ENCODE assay signal across 22 cellular contexts in genomic region chr10:78319841-78320240, GRCh38.
DNase-seq lines count a peak whose midpoint lies in the region; ATAC-seq and TF ChIP-seq lines count a peak whose summit lies in the region.
"Had no signal": no experiment of that assay in that cellular context is flagged by ENCODE, and none has a peak within 500 bp of the region (broad histone marks: within the 10 kb centered on the region; RNA-seq: fewer than 3 reads in every experiment).

No MANE protein-coding gene starts in this region.

- ATAC-seq in activated T-cell treated with anti-CD3 and anti-CD28 coated beads, Interleukin-2, amount 50 U/mL, for 72 hours (replicated peaks in 1 of 2): no peak
- ATAC-seq in activated T-cell treated with anti-CD3 and anti-CD28 coated beads, Interleukin-2, amount 50 U/mL, for 4 hours: no peak
- no peak for ATAC-seq in activated CD8-positive, alpha-beta T cell treated with anti-CD3 and anti-CD28 coated beads, Interleukin-2, amount 10 ng/mL, durations not matched to agents 7 days and 5 days
- ATAC-seq in naive thymus-derived CD4-positive, alpha-beta T cell: no peak
- no peak for ATAC-seq in GM18511 (IDR thresholded peaks at IDR 0.05; ENCODE audit: unreplicated experiment)
- ATAC-seq: foreskin keratinocyte, lower lobe of right lung had no signal

- H3K4me3 ChIP-seq in naive thymus-derived CD4-positive, alpha-beta T cell (ENCODE audit: low read length): no peak overlapping the region
- H3K4me3 ChIP-seq: lower lobe of right lung, right lobe of liver had no signal

- POLR2A ChIA-PET in activated CD8-positive, alpha-beta T cell treated with anti-CD3 and anti-CD28 coated beads, Interleukin-2, amount 10 ng/mL, durations not matched to agents 7 days and 5 days (lab: Charles Lee): interaction anchor here (1.0 kb wide), 1 partner anchor 290 kb away, joined by 3 read pairs; the partner anchor contains the start of gene POLR3A
- POLR2A ChIA-PET in naive thymus-derived CD4-positive, alpha-beta T cell (lab: Charles Lee): no interaction called here
- POLR2A ChIA-PET in GM10248 (lab: Yijun Ruan, JAX): no interaction called here

- H3K9me3 ChIP-seq in naive thymus-derived CD4-positive, alpha-beta T cell (ENCODE audit: control insufficient read depth in 2 of 3, low read length in 3 of 3): no peaks in the 10 kb centered on the region
- H3K9me3 ChIP-seq: lower lobe of right lung, right lobe of liver had no signal

- H3K4me1 ChIP-seq in naive thymus-derived CD4-positive, alpha-beta T cell (ENCODE audit: control insufficient read depth in 2 of 2, insufficient read depth in 2 of 2, low read length in 2 of 2): peaks cover 0 to 13% of the 10 kb centered on the region in 2 donors
- H3K4me1 ChIP-seq: foreskin keratinocyte, right lobe of liver had no signal

- intact Hi-C loops in naive thymus-derived CD4-positive, alpha-beta T cell (cut with micrococcal nuclease): loop anchor here in 1 of 2 donors (1.0 kb wide), 1 partner anchor 17 kb away; no protein-coding TSS in a partner anchor

- no peaks in the 10 kb centered on the region for H3K36me3 ChIP-seq in naive thymus-derived CD4-positive, alpha-beta T cell (ENCODE audit: control insufficient read depth in 2 of 3, insufficient read depth in 3 of 3, low read length in 3 of 3)
- H3K36me3 ChIP-seq: lower lobe of right lung, right lobe of liver had no signal

- H3K27ac ChIP-seq in naive thymus-derived CD4-positive, alpha-beta T cell (ENCODE audit: low read depth, low read length): no peak overlapping the region
- H3K27ac ChIP-seq: foreskin keratinocyte, lower lobe of right lung, parathyroid adenoma, right lobe of liver had no signal

- no peak overlapping the region for H3K4me3 Mint-ChIP-seq in activated T-cell treated with anti-CD3 and anti-CD28 coated beads, Interleukin-2, amount 50 U/mL, for 72 hours
- no peak overlapping the region for H3K4me3 Mint-ChIP-seq in activated T-cell treated with anti-CD3 and anti-CD28 coated beads, Interleukin-2, amount 50 U/mL, for 4 hours
- H3K4me3 Mint-ChIP-seq in activated CD8-positive, alpha-beta T cell treated with anti-CD3 and anti-CD28 coated beads, Interleukin-2, amount 10 ng/mL, durations not matched to agents 7 days and 5 days: no peak overlapping the region
- peak overlapping the region in 5 of 10 donors; percentile 6 to 55 (median 37) for H3K4me3 Mint-ChIP-seq in naive thymus-derived CD4-positive, alpha-beta T cell
- H3K4me3 Mint-ChIP-seq: activated naive CD4-positive, alpha-beta T cell treated with anti-CD3 and anti-CD28 coated beads, Interleukin-2, amount 50 U/mL, for 24 hours had no signal

- no peaks in the 10 kb centered on the region for H3K27me3 Mint-ChIP-seq in activated T-cell treated with anti-CD3 and anti-CD28 coated beads, Interleukin-2, amount 50 U/mL, for 72 hours (ENCODE audit: low read depth)
- H3K27me3 Mint-ChIP-seq in activated T-cell treated with anti-CD3 and anti-CD28 coated beads, Interleukin-2, amount 50 U/mL, for 4 hours (ENCODE audit: low read depth): no peaks in the 10 kb centered on the region
- peaks cover 4% of the 10 kb centered on the region for H3K27me3 Mint-ChIP-seq in activated CD8-positive, alpha-beta T cell treated with anti-CD3 and anti-CD28 coated beads, Interleukin-2, amount 10 ng/mL, durations not matched to agents 7 days and 5 days (ENCODE audit: low read depth)
- H3K27me3 Mint-ChIP-seq in naive thymus-derived CD4-positive, alpha-beta T cell: peaks cover 0 to 5% (median 0%) of the 10 kb centered on the region in 5 donors
- H3K27me3 Mint-ChIP-seq: activated naive CD4-positive, alpha-beta T cell treated with anti-CD3 and anti-CD28 coated beads, Interleukin-2, amount 50 U/mL, for 24 hours had no signal

- H3K27ac Mint-ChIP-seq in activated T-cell treated with anti-CD3 and anti-CD28 coated beads, Interleukin-2, amount 50 U/mL, for 72 hours: peak overlapping the region; percentile 6
- peak overlapping the region; percentile 21 for H3K27ac Mint-ChIP-seq in activated CD8-positive, alpha-beta T cell treated with anti-CD3 and anti-CD28 coated beads, Interleukin-2, amount 10 ng/mL, durations not matched to agents 7 days and 5 days
- peak overlapping the region; percentile 0 to 79 (median 60) for H3K27ac Mint-ChIP-seq in naive thymus-derived CD4-positive, alpha-beta T cell

- H3K27me3 ChIP-seq in naive thymus-derived CD4-positive, alpha-beta T cell (ENCODE audit: control insufficient read depth in 2 of 2, insufficient read depth in 2 of 2, low read length in 2 of 2): no peaks in the 10 kb centered on the region
- H3K27me3 ChIP-seq: right lobe of liver had no signal

- no peaks in the 10 kb centered on the region for H3K36me3 Mint-ChIP-seq in activated T-cell treated with anti-CD3 and anti-CD28 coated beads, Interleukin-2, amount 50 U/mL, for 72 hours (ENCODE audit: insufficient read depth in 2 of 2)
- no peaks in the 10 kb centered on the region for H3K36me3 Mint-ChIP-seq in activated T-cell treated with anti-CD3 and anti-CD28 coated beads, Interleukin-2, amount 50 U/mL, for 4 hours (ENCODE audit: insufficient read depth)
- no peaks in the 10 kb centered on the region for H3K36me3 Mint-ChIP-seq in activated CD8-positive, alpha-beta T cell treated with anti-CD3 and anti-CD28 coated beads, Interleukin-2, amount 10 ng/mL, durations not matched to agents 7 days and 5 days (ENCODE audit: low read depth)
- peaks cover 0 to 5% (median 3%) of the 10 kb centered on the region in 5 donors for H3K36me3 Mint-ChIP-seq in naive thymus-derived CD4-positive, alpha-beta T cell

- CTCF ChIA-PET in activated CD8-positive, alpha-beta T cell treated with anti-CD3 and anti-CD28 coated beads, Interleukin-2, amount 10 ng/mL, durations not matched to agents 7 days and 5 days (lab: Charles Lee): no interaction called here
- CTCF ChIA-PET in naive thymus-derived CD4-positive, alpha-beta T cell (lab: Charles Lee): no interaction called here
- CTCF ChIA-PET in GM10248 (lab: Yijun Ruan, JAX): no interaction called here

- no peak for TF ChIP-seq CTCF in GM10248 (IDR thresholded peaks at IDR 0.05; ENCODE audit: control extremely low read depth, extremely low read depth, low read depth, missing control alignments)

- no peak for DNase-seq in activated T-cell treated with anti-CD3 and anti-CD28 coated beads, Interleukin-2, amount 50 U/mL, for 72 hours
- no peak for DNase-seq in activated T-cell treated with anti-CD3 and anti-CD28 coated beads, Interleukin-2, amount 50 U/mL, for 4 hours
- DNase-seq in activated CD8-positive, alpha-beta T cell treated with anti-CD3 and anti-CD28 coated beads, Interleukin-2, amount 10 ng/mL, durations not matched to agents 7 days and 5 days: no peak
- DNase-seq in naive thymus-derived CD4-positive, alpha-beta T cell: peak in 1 of 9 donors; percentile 3
- DNase-seq in stimulated activated CD8-positive, alpha-beta memory T cell treated with anti-CD3 and anti-CD28 coated beads, Interleukin-4, amount 100 ng/mL, for 48 hours: peak; percentile 2
- DNase-seq in SKM-1 treated with dmso at 0.1 percent for 144 hours (lab: John Stamatoyannopoulos, UW; ENCODE audit: unreplicated experiment) (no peak), GM10248 (ENCODE audit: extremely low spot score) (no peak)
- DNase-seq: C1 segment of cervical spinal cord; cerebellar nuclear complex; foreskin keratinocyte; hypothalamus; kidney; lower lobe of right lung; NCI-H1105; NCI-H2029 treated with DMSO at 0.1 percent for 48 hours; OCI-M1; Right ventricle myocardium superior; stimulated activated CD4-positive, alpha-beta T cell treated with anti-CD3 and anti-CD28 coated beads, Interleukin-15, amount 100 ng/mL, for 24 hours had no signal

- H3K9me3 Mint-ChIP-seq in activated T-cell treated with anti-CD3 and anti-CD28 coated beads, Interleukin-2, amount 50 U/mL, for 72 hours: peaks cover 4 to 6% of the 10 kb centered on the region in 2 donors
- H3K9me3 Mint-ChIP-seq in activated T-cell treated with anti-CD3 and anti-CD28 coated beads, Interleukin-2, amount 50 U/mL, for 4 hours: no peaks in the 10 kb centered on the region
- no peaks in the 10 kb centered on the region for H3K9me3 Mint-ChIP-seq in activated CD8-positive, alpha-beta T cell treated with anti-CD3 and anti-CD28 coated beads, Interleukin-2, amount 10 ng/mL, durations not matched to agents 7 days and 5 days (ENCODE audit: insufficient read depth)
- H3K9me3 Mint-ChIP-seq in naive thymus-derived CD4-positive, alpha-beta T cell: peaks cover 0 to 17% (median 6%) of the 10 kb centered on the region in 11 donors

- peaks cover 17% of the 10 kb centered on the region for H3K4me1 Mint-ChIP-seq in activated T-cell treated with anti-CD3 and anti-CD28 coated beads, Interleukin-2, amount 50 U/mL, for 72 hours (ENCODE audit: low read depth)
- peaks cover 9% of the 10 kb centered on the region for H3K4me1 Mint-ChIP-seq in activated T-cell treated with anti-CD3 and anti-CD28 coated beads, Interleukin-2, amount 50 U/mL, for 4 hours (ENCODE audit: low read depth)
- H3K4me1 Mint-ChIP-seq in activated CD8-positive, alpha-beta T cell treated with anti-CD3 and anti-CD28 coated beads, Interleukin-2, amount 10 ng/mL, durations not matched to agents 7 days and 5 days (ENCODE audit: low read depth): peaks cover 11% of the 10 kb centered on the region
- H3K4me1 Mint-ChIP-seq in naive thymus-derived CD4-positive, alpha-beta T cell: peaks cover 13 to 33% (median 23%) of the 10 kb centered on the region in 7 donors

Comparison
In these comparisons a context has a peak if more than half of its experiments do, and no peak if none do; other contexts are left out.
1. H3K27ac Mint-ChIP-seq: peak in every context shown above with its lines; median percentile 60 in naive thymus-derived CD4-positive, alpha-beta T cell; 21 in activated CD8-positive, alpha-beta T cell treated with anti-CD3 and anti-CD28 coated beads, Interleukin-2, amount 10 ng/mL, durations not matched to agents 7 days and 5 days; 6 in activated T-cell treated with anti-CD3 and anti-CD28 coated beads, Interleukin-2, amount 50 U/mL, for 72 hours.